In genomic region chr13:110340812-110341444, GRCh38 we compare ENCODE assay signal across 8 cellular contexts. TPM values are rescaled to one million over a fixed set of nuclear protein-coding genes. Genes with fewer than 3 reads are reported as not detected.
DNase-seq lines count a peak whose midpoint lies in the region; ATAC-seq and TF ChIP-seq lines count a peak whose summit lies in the region.

No MANE protein-coding gene starts in this region.

- H3K27ac Mint-ChIP-seq in activated CD4-positive, alpha-beta T cell treated with anti-CD3 and anti-CD28 coated beads, Interleukin-2, amount 10 ng/mL, durations not matched to agents 7 days and 5 days, result no peak overlapping the region
- peak overlapping the region in 1 of 2 donors; percentile 8 for H3K27ac Mint-ChIP-seq in effector memory CD8-positive, alpha-beta T cell
- H3K27ac Mint-ChIP-seq in nephron progenitor cell (peak overlapping the region; percentile 99), progenitor cell of endocrine pancreas (no peak overlapping the region)
- peak overlapping the region; percentile 77 for H3K27ac Mint-ChIP-seq in stimulated activated naive CD8-positive, alpha-beta T cell treated with anti-CD3 and anti-CD28 coated beads, Interleukin-15, Interleukin-2, amounts not matched to agents 100 ng/mL and 50 ng/mL, for 24 hours

- H3K4me1 Mint-ChIP-seq in activated CD4-positive, alpha-beta T cell treated with anti-CD3 and anti-CD28 coated beads, Interleukin-2, amount 10 ng/mL, durations not matched to agents 7 days and 5 days, result peaks cover 21% of the 10 kb centered on the region
- H3K4me1 Mint-ChIP-seq in effector memory CD8-positive, alpha-beta T cell (ENCODE audit: low read depth in 2 of 2), result peaks cover 8 to 13% of the 10 kb centered on the region in 2 donors
- H3K4me1 Mint-ChIP-seq in nephron progenitor cell (peaks cover 66% of the 10 kb centered on the region), progenitor cell of endocrine pancreas (ENCODE audit: low read depth) (peaks cover 12% of the 10 kb centered on the region)
- H3K4me1 Mint-ChIP-seq in stimulated activated naive CD8-positive, alpha-beta T cell treated with anti-CD3 and anti-CD28 coated beads, Interleukin-15, Interleukin-2, amounts not matched to agents 100 ng/mL and 50 ng/mL, for 24 hours (ENCODE audit: low read depth), result peaks cover 25% of the 10 kb centered on the region

- peaks cover 31% of the 10 kb centered on the region for H3K27me3 Mint-ChIP-seq in activated CD4-positive, alpha-beta T cell treated with anti-CD3 and anti-CD28 coated beads, Interleukin-2, amount 10 ng/mL, durations not matched to agents 7 days and 5 days
- H3K27me3 Mint-ChIP-seq in effector memory CD8-positive, alpha-beta T cell, result peaks cover 17 to 47% of the 10 kb centered on the region in 2 donors
- H3K27me3 Mint-ChIP-seq in nephron progenitor cell (ENCODE audit: low read depth, poor library complexity), result no peaks in the 10 kb centered on the region
- H3K27me3 Mint-ChIP-seq in stimulated activated naive CD8-positive, alpha-beta T cell treated with anti-CD3 and anti-CD28 coated beads, Interleukin-15, Interleukin-2, amounts not matched to agents 100 ng/mL and 50 ng/mL, for 24 hours, result peaks cover 24% of the 10 kb centered on the region
- no peaks in the 10 kb centered on the region for H3K27me3 Mint-ChIP-seq in progenitor cell of endocrine pancreas

- POLR2A ChIA-PET in activated CD4-positive, alpha-beta T cell treated with anti-CD3 and anti-CD28 coated beads, Interleukin-2, amount 10 ng/mL, durations not matched to agents 7 days and 5 days (lab: Charles Lee), result no interaction called here

- peak; percentile 71 for ATAC-seq in GM21825 (IDR thresholded peaks at IDR 0.05; ENCODE audit: unreplicated experiment)
- no peak for ATAC-seq in effector memory CD8-positive, alpha-beta T cell (replicated peaks)
- ATAC-seq in GM18520 (IDR thresholded peaks at IDR 0.05; ENCODE audit: unreplicated experiment), result no peak

- CTCF ChIA-PET in activated CD4-positive, alpha-beta T cell treated with anti-CD3 and anti-CD28 coated beads, Interleukin-2, amount 10 ng/mL, durations not matched to agents 7 days and 5 days (lab: Charles Lee), result interaction anchor here (1.3 kb wide), 1 partner anchor 20 kb away, joined by 3 read pairs; no protein-coding TSS in a partner anchor

- TF ChIP-seq CTCF in nephron progenitor cell (IDR thresholded peaks at IDR 0.05) (no peak), progenitor cell of endocrine pancreas (IDR thresholded peaks at IDR 0.05; ENCODE audit: unreplicated experiment) (no peak)

- H3K4me3 Mint-ChIP-seq in activated CD4-positive, alpha-beta T cell treated with anti-CD3 and anti-CD28 coated beads, Interleukin-2, amount 10 ng/mL, durations not matched to agents 7 days and 5 days, result no peak overlapping the region
- H3K4me3 Mint-ChIP-seq in effector memory CD8-positive, alpha-beta T cell, result peak overlapping the region; percentile 24 to 47
- H3K4me3 Mint-ChIP-seq in nephron progenitor cell (peak overlapping the region; percentile 11), progenitor cell of endocrine pancreas (ENCODE audit: low read depth) (no peak overlapping the region)
- H3K4me3 Mint-ChIP-seq in stimulated activated naive CD8-positive, alpha-beta T cell treated with anti-CD3 and anti-CD28 coated beads, Interleukin-15, Interleukin-2, amounts not matched to agents 100 ng/mL and 50 ng/mL, for 24 hours, result peak overlapping the region; percentile 19

- H3K36me3 Mint-ChIP-seq in activated CD4-positive, alpha-beta T cell treated with anti-CD3 and anti-CD28 coated beads, Interleukin-2, amount 10 ng/mL, durations not matched to agents 7 days and 5 days (ENCODE audit: low read depth), result no peaks in the 10 kb centered on the region
- no peaks in the 10 kb centered on the region for H3K36me3 Mint-ChIP-seq in effector memory CD8-positive, alpha-beta T cell (ENCODE audit: insufficient read depth)
- peaks cover 26% of the 10 kb centered on the region for H3K36me3 Mint-ChIP-seq in nephron progenitor cell (ENCODE audit: low read depth)
- H3K36me3 Mint-ChIP-seq in stimulated activated naive CD8-positive, alpha-beta T cell treated with anti-CD3 and anti-CD28 coated beads, Interleukin-15, Interleukin-2, amounts not matched to agents 100 ng/mL and 50 ng/mL, for 24 hours (ENCODE audit: low read depth), result no peaks in the 10 kb centered on the region
- H3K36me3 Mint-ChIP-seq in progenitor cell of endocrine pancreas (ENCODE audit: insufficient read depth), result no peaks in the 10 kb centered on the region

- no peaks in the 10 kb centered on the region for H3K9me3 Mint-ChIP-seq in activated CD4-positive, alpha-beta T cell treated with anti-CD3 and anti-CD28 coated beads, Interleukin-2, amount 10 ng/mL, durations not matched to agents 7 days and 5 days
- H3K9me3 Mint-ChIP-seq in effector memory CD8-positive, alpha-beta T cell, result peaks cover 0 to 2% of the 10 kb centered on the region in 2 donors
- H3K9me3 Mint-ChIP-seq in nephron progenitor cell (peaks cover 7% of the 10 kb centered on the region), progenitor cell of endocrine pancreas (ENCODE audit: low read depth) (no peaks in the 10 kb centered on the region)
- H3K9me3 Mint-ChIP-seq in stimulated activated naive CD8-positive, alpha-beta T cell treated with anti-CD3 and anti-CD28 coated beads, Interleukin-15, Interleukin-2, amounts not matched to agents 100 ng/mL and 50 ng/mL, for 24 hours, result no peaks in the 10 kb centered on the region

- peak; percentile 51 for DNase-seq in activated CD4-positive, alpha-beta T cell treated with anti-CD3 and anti-CD28 coated beads, Interleukin-2, amount 10 ng/mL, durations not matched to agents 7 days and 5 days
- no peak for DNase-seq in effector memory CD8-positive, alpha-beta T cell
- DNase-seq in nephron progenitor cell (peak; percentile 51), progenitor cell of endocrine pancreas (ENCODE audit: low spot score, unreplicated experiment) (no peak), iPS-NIHi11 (ENCODE audit: low spot score) (no peak)

RNA-seq across cellular contexts. Expression of gene COL4A2, which starts 33.8 kb away (rescaled TPM):
- total RNA-seq in activated CD4-positive, alpha-beta T cell treated with anti-CD3 and anti-CD28 coated beads, Interleukin-2, amount 10 ng/mL, durations not matched to agents 7 days and 5 days, result not detected
- total RNA-seq in progenitor cell of endocrine pancreas, result 120 and 121 TPM in 2 replicates

RNA-seq across cellular contexts. Expression of gene COL4A1, which starts 34.0 kb away (rescaled TPM):
- total RNA-seq in activated CD4-positive, alpha-beta T cell treated with anti-CD3 and anti-CD28 coated beads, Interleukin-2, amount 10 ng/mL, durations not matched to agents 7 days and 5 days, result under 1 TPM; 0.06 to 0.12 TPM
- 81.3 and 90.8 TPM in 2 replicates for total RNA-seq in progenitor cell of endocrine pancreas

Comparison
In these comparisons a context has a peak if more than half of its experiments do, and no peak if none do; other contexts are left out.
1. DNase-seq: peak in activated CD4-positive, alpha-beta T cell treated with anti-CD3 and anti-CD28 coated beads, Interleukin-2, amount 10 ng/mL, durations not matched to agents 7 days and 5 days (single experiment) and nephron progenitor cell (single experiment); none in effector memory CD8-positive, alpha-beta T cell (0 of 3), progenitor cell of endocrine pancreas (single experiment) and iPS-NIHi11 (single experiment).
2. H3K27ac Mint-ChIP-seq: peak in nephron progenitor cell (single experiment) and stimulated activated naive CD8-positive, alpha-beta T cell treated with anti-CD3 and anti-CD28 coated beads, Interleukin-15, Interleukin-2, amounts not matched to agents 100 ng/mL and 50 ng/mL, for 24 hours (single experiment); none in activated CD4-positive, alpha-beta T cell treated with anti-CD3 and anti-CD28 coated beads, Interleukin-2, amount 10 ng/mL, durations not matched to agents 7 days and 5 days (single experiment) and progenitor cell of endocrine pancreas (single experiment).
3. H3K4me3 Mint-ChIP-seq: peak in effector memory CD8-positive, alpha-beta T cell (2 of 2), nephron progenitor cell (single experiment) and stimulated activated naive CD8-positive, alpha-beta T cell treated with anti-CD3 and anti-CD28 coated beads, Interleukin-15, Interleukin-2, amounts not matched to agents 100 ng/mL and 50 ng/mL, for 24 hours (single experiment); none in activated CD4-positive, alpha-beta T cell treated with anti-CD3 and anti-CD28 coated beads, Interleukin-2, amount 10 ng/mL, durations not matched to agents 7 days and 5 days (single experiment) and progenitor cell of endocrine pancreas (single experiment).
4. RNA of gene COL4A2, which starts 33.8 kb away (total RNA-seq): 120 to 121 TPM in progenitor cell of endocrine pancreas; not detected in activated CD4-positive, alpha-beta T cell treated with anti-CD3 and anti-CD28 coated beads, Interleukin-2, amount 10 ng/mL, durations not matched to agents 7 days and 5 days; every median in the first group is over 100 times any median in the second.
5. RNA of gene COL4A1, which starts 34.0 kb away (total RNA-seq): 81.3 to 90.8 TPM in progenitor cell of endocrine pancreas; 0.06 to 0.12 TPM in activated CD4-positive, alpha-beta T cell treated with anti-CD3 and anti-CD28 coated beads, Interleukin-2, amount 10 ng/mL, durations not matched to agents 7 days and 5 days; every median in the first group is over 10 times any median in the second.